14 cellular contexts compared by ENCODE assay signal in the genomic region with DNA sequence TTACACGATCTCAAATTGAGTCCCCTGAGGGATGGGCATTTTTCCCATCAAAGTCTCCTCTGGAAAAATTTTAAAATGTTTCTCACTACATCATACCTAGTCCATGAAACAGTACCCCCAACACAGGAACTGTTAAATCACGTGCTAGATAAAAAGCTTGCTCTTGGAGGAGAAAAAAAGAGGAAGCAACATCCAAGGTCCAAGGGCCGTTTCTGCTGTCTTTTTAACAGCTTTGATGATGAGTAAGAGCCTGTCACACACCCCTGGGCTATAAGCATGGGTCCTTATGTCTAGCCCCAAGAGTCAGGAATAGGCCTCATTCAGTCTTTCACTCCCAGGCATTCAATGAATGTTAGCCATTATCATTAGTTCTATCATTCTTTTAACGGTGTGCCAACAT.
DNase-seq lines count a peak whose midpoint lies in the region; ATAC-seq and TF ChIP-seq lines count a peak whose summit lies in the region.
"Had no signal": no experiment of that assay in that cellular context is flagged by ENCODE, and none has a peak within 500 bp of the region (broad histone marks: within the 10 kb centered on the region; RNA-seq: fewer than 3 reads in every experiment).

No MANE protein-coding gene starts in this region.

- H3K27me3 Mint-ChIP-seq in IgD-negative memory B cell (no peaks in the 10 kb centered on the region), naive B cell (no peaks in the 10 kb centered on the region), osteocyte (ENCODE audit: unreplicated experiment) (no peaks in the 10 kb centered on the region)
- H3K27me3 Mint-ChIP-seq: type B pancreatic cell had no signal

- peaks cover 2% of the 10 kb centered on the region for H3K36me3 Mint-ChIP-seq in IgD-negative memory B cell
- H3K36me3 Mint-ChIP-seq in naive B cell = no peaks in the 10 kb centered on the region
- peaks cover 3% of the 10 kb centered on the region for H3K36me3 Mint-ChIP-seq in osteocyte (ENCODE audit: unreplicated experiment)
- H3K36me3 Mint-ChIP-seq: type B pancreatic cell had no signal

- H3K4me3 Mint-ChIP-seq in IgD-negative memory B cell (peak overlapping the region in 2 of 4 donors; percentile 9 to 31), naive B cell (peak overlapping the region in 3 of 8 donors; percentile 26 to 46 (median 30)), osteocyte (ENCODE audit: unreplicated experiment) (no peak overlapping the region)
- H3K4me3 Mint-ChIP-seq: type B pancreatic cell had no signal

- TF ChIP-seq CTCF in GM12865 (IDR thresholded peaks at IDR 0.05; ENCODE audit: insufficient read depth, low read depth, low read length, missing control alignments) (no peak), osteocyte (IDR thresholded peaks at IDR 0.05) (no peak)

- H3K9me3 Mint-ChIP-seq in IgD-negative memory B cell = no peaks in the 10 kb centered on the region
- H3K9me3 Mint-ChIP-seq in naive B cell = peaks cover 0 to 2% (median 0%) of the 10 kb centered on the region in 7 donors
- peaks cover 19% of the 10 kb centered on the region for H3K9me3 Mint-ChIP-seq in osteocyte (ENCODE audit: unreplicated experiment)
- H3K9me3 Mint-ChIP-seq: type B pancreatic cell had no signal

- H3K27ac Mint-ChIP-seq in IgD-negative memory B cell (peak overlapping the region; percentile 45 to 81 (median 71)), naive B cell (peak overlapping the region in 5 of 6 donors; percentile 10 to 79 (median 48)), osteocyte (ENCODE audit: unreplicated experiment) (no peak overlapping the region)
- H3K27ac Mint-ChIP-seq: type B pancreatic cell had no signal

- H3K4me1 Mint-ChIP-seq in IgD-negative memory B cell (peaks cover 25 to 55% (median 42%) of the 10 kb centered on the region in 3 donors), naive B cell (peaks cover 40 to 49% (median 44%) of the 10 kb centered on the region in 3 donors), osteocyte (ENCODE audit: unreplicated experiment) (peaks cover 4% of the 10 kb centered on the region)

- DNase-seq in GM12865 (ENCODE audit: low read depth) (peak; percentile 59), SKM-1 treated with dmso at 0.1 percent for 144 hours (lab: John Stamatoyannopoulos, UW; ENCODE audit: unreplicated experiment) (peak; percentile 59), naive B cell (peak; percentile 38), NCI-H748 (lab: John Stamatoyannopoulos, UW; ENCODE audit: unreplicated experiment) (no peak), DMS 273 (lab: John Stamatoyannopoulos, UW; ENCODE audit: unreplicated experiment) (no peak), osteocyte (ENCODE audit: extremely low spot score, unreplicated experiment) (no peak)
- DNase-seq: activated gamma-delta T cell, GOT3, NCI-H2029 treated with DMSO at 0.1 percent for 48 hours, occipital lobe, T-helper 1 cell had no signal

- ATAC-seq in naive B cell (ENCODE audit: low read depth in 2 of 2) = peak; percentile 91 to 93
- no peak for ATAC-seq in GM19452 (IDR thresholded peaks at IDR 0.05; ENCODE audit: unreplicated experiment)

- H3K4me3 ChIP-seq in GM12865 (ENCODE audit: low read depth, low read length) = no peak overlapping the region

Comparison
In these comparisons a context has a peak if more than half of its experiments do, and no peak if none do; other contexts are left out.
1. DNase-seq: peak in GM12865 (single experiment), SKM-1 treated with dmso at 0.1 percent for 144 hours (single experiment) and naive B cell (single experiment); none in NCI-H748 (single experiment), DMS 273 (single experiment) and osteocyte (single experiment).